1 cellular context compared by ENCODE assay signal in genomic region chr1:197632000-197632399, GRCh38.
TF ChIP-seq lines count a peak whose summit lies in the region.

No MANE protein-coding gene starts in this region.

TF ChIP-seq in GM23338, 12 proteins besides CTCF, POLR2A, EP300 and RAD21 (continued from another document):
- no peak for TF ChIP-seq ZNF462 (CRISPR knock-in tag; IDR thresholded peaks at IDR 0.05)
- no peak for TF ChIP-seq NANOG (IDR thresholded peaks at IDR 0.05; ENCODE audit: borderline replicate concordance)
- no peak for TF ChIP-seq ZNF331 (CRISPR knock-in tag; IDR thresholded peaks at IDR 0.05; ENCODE audit: low read depth)
- TF ChIP-seq ZNF114 (CRISPR knock-in tag; IDR thresholded peaks at IDR 0.05): no peak
- no peak for TF ChIP-seq POLR2AphosphoS5 (IDR thresholded peaks at IDR 0.05; ENCODE audit: low read depth)
